Comparison of ENCODE assay signal across 27 cellular contexts in genomic region chr9:125844611-125845010, GRCh38.
DNase-seq lines count a peak whose midpoint lies in the region; ATAC-seq and TF ChIP-seq lines count a peak whose summit lies in the region.
"Had no signal": no experiment of that assay in that cellular context is flagged by ENCODE, and none has a peak within 500 bp of the region (broad histone marks: within the 10 kb centered on the region; RNA-seq: fewer than 3 reads in every experiment).

No MANE protein-coding gene starts in this region.

- ATAC-seq in HG03354 (IDR thresholded peaks at IDR 0.05; ENCODE audit: poor library complexity, severe bottlenecking, unreplicated experiment) (no peak), foreskin keratinocyte (no peak)
- ATAC-seq: activated naive CD8-positive, alpha-beta T cell treated with anti-CD3 and anti-CD28 coated beads, Interleukin-2, amount 50 U/mL, for 24 hours; activated T-cell treated with anti-CD3 and anti-CD28 coated beads, Interleukin-2, amount 50 U/mL, for 72 hours; esophagus mucosa; GM12878; natural killer cell treated with Interleukin-12 subunit alpha and Interleukin-12 subunit beta and Interleukin-15 and Interleukin-18, amount 100 ng/mL, for 72 hours; Right ventricle myocardium inferior had no signal

- dilution Hi-C loops in mammary epithelial cell (cut with HindIII; ENCODE audit: low sequenced_read_pairs), result no loop called here

- H3K27ac ChIP-seq in mammary epithelial cell (ENCODE audit: insufficient read depth, low read depth, low read length), result peak overlapping the region; percentile 54
- H3K27ac ChIP-seq in breast epithelium, result no peak overlapping the region
- H3K27ac ChIP-seq in iPS-18a (ENCODE audit: low read length), result peak overlapping the region; percentile 4
- no peak overlapping the region for H3K27ac ChIP-seq in CD4-positive, alpha-beta memory T cell (ENCODE audit: low read depth, low read length)
- H3K27ac ChIP-seq in foreskin keratinocyte, result no peak overlapping the region
- H3K27ac ChIP-seq: skin epidermis, testis had no signal

- TSS peak; percentile 88 for BruUV-seq in mammary epithelial cell (replicated peaks; lab: Mats Ljungman, UMichigan)

- POLR2A ChIA-PET in CD4-positive, alpha-beta memory T cell (lab: Charles Lee; ENCODE audit: partially characterized antibody), result no interaction called here

- H3K4me3 ChIP-seq in mammary epithelial cell (replicated peaks in 1 of 3; ENCODE audit: insufficient read depth in 1 of 3, low read depth in 2 of 3, low read length in 3 of 3) (peak overlapping the region; percentile 4 to 50 (median 13)), breast epithelium (no peak overlapping the region), iPS-18a (ENCODE audit: low read length) (no peak overlapping the region)
- H3K4me3 ChIP-seq in CD4-positive, alpha-beta memory T cell (ENCODE audit: low read length in 2 of 2), result no peak overlapping the region
- H3K4me3 ChIP-seq: GM12878, lung, skin epidermis, testis had no signal

- TF ChIP-seq CTCF in mammary epithelial cell (conservative IDR thresholded peaks at IDR 0.05 in 1 of 2, IDR thresholded peaks at IDR 0.05 in 1 of 2; ENCODE audit: extremely low read depth in 1 of 2, insufficient read depth in 1 of 2, low read depth in 1 of 2, low read length in 2 of 2), result no peak
- no peak for TF ChIP-seq CTCF in breast epithelium (IDR thresholded peaks at IDR 0.05)
- TF ChIP-seq CTCF in foreskin keratinocyte (conservative IDR thresholded peaks at IDR 0.05), result no peak
- no peak for TF ChIP-seq CTCF in glutamatergic neuron (IDR thresholded peaks at IDR 0.05; ENCODE audit: partially characterized antibody, unreplicated experiment)

- H3K9me3 ChIP-seq in mammary epithelial cell (replicated peaks; ENCODE audit: insufficient read depth, low read length) (no peaks in the 10 kb centered on the region), breast epithelium (no peaks in the 10 kb centered on the region), iPS-18a (ENCODE audit: control insufficient read depth, low read depth, low read length) (no peaks in the 10 kb centered on the region)
- H3K9me3 ChIP-seq in CD4-positive, alpha-beta memory T cell (ENCODE audit: control insufficient read depth in 1 of 2, low read length in 2 of 2), result no peaks in the 10 kb centered on the region
- H3K9me3 ChIP-seq: testis had no signal

- H3K4me1 Mint-ChIP-seq in CD4-positive, alpha-beta memory T cell, result peaks cover 0 to 14% (median 11%) of the 10 kb centered on the region in 4 donors
- H3K4me1 Mint-ChIP-seq in glutamatergic neuron (ENCODE audit: low read depth, unreplicated experiment), result peaks cover 32% of the 10 kb centered on the region

- in situ Hi-C loops in mammary epithelial cell (cut with MboI; ENCODE audit: low sequenced_read_pairs in 2 of 2), result no loop called here

- intact Hi-C loops in mammary epithelial cell (cut with micrococcal nuclease) (loop anchor here (1.0 kb wide), 1 partner anchor 94 kb away; no protein-coding TSS in a partner anchor), breast epithelium (cut with DNase I; ENCODE audit: low total_unique reads) (loop anchor here (5.0 kb wide), 1 partner anchor 388 kb away; no protein-coding TSS in a partner anchor)
- intact Hi-C loops in CD4-positive, alpha-beta memory T cell (cut with micrococcal nuclease), result no loop called here

- WGBS in mammary epithelial cell (ENCODE audit: low coverage, missing lambda C conversion rate), result 0% methylated on average over 2 of the region's 3 CpGs

- peaks cover 65% of the 10 kb centered on the region for H3K79me2 ChIP-seq in mammary epithelial cell (ENCODE audit: insufficient read depth, low read length)

- CTCF ChIA-PET in mammary epithelial cell (lab: Charles Lee; ENCODE audit: low non-redundant PET), result no interaction called here
- CTCF ChIA-PET in CD4-positive, alpha-beta memory T cell (lab: Charles Lee; ENCODE audit: partially characterized antibody), result interaction anchor here (1.9 kb wide), 1 partner anchor 9 kb away, joined by 4 read pairs; no protein-coding TSS in a partner anchor

- no peaks in the 10 kb centered on the region for H3K36me3 ChIP-seq in mammary epithelial cell (ENCODE audit: insufficient read depth, low read length)
- H3K36me3 ChIP-seq in breast epithelium, result no peaks in the 10 kb centered on the region
- H3K36me3 ChIP-seq in iPS-18a (ENCODE audit: control insufficient read depth, low read depth, low read length), result no peaks in the 10 kb centered on the region
- H3K36me3 ChIP-seq in CD4-positive, alpha-beta memory T cell (ENCODE audit: insufficient read depth, low read length), result no peaks in the 10 kb centered on the region

- H3K4me2 ChIP-seq in mammary epithelial cell (ENCODE audit: insufficient read depth, low read depth, low read length), result peak overlapping the region; percentile 98

- H3K27me3 Mint-ChIP-seq in CD4-positive, alpha-beta memory T cell, result no peaks in the 10 kb centered on the region
- H3K27me3 Mint-ChIP-seq in glutamatergic neuron (ENCODE audit: unreplicated experiment), result no peaks in the 10 kb centered on the region
- H3K27me3 Mint-ChIP-seq: activated CD4-positive, alpha-beta memory T cell treated with anti-CD3 and anti-CD28 coated beads for 36 hours; activated naive CD8-positive, alpha-beta T cell treated with anti-CD3 and anti-CD28 coated beads, Interleukin-2, amount 50 U/mL, for 24 hours; CD4-positive, alpha-beta T cell; dendritic cell treated with granulocyte-macrophage colony-stimulating factor and Interleukin-4, amounts not matched to agents 40 ng/mL and 50 ng/mL, for 4 days; natural killer cell treated with Interleukin-12 subunit alpha and Interleukin-12 subunit beta and Interleukin-15 and Interleukin-18, amount 100 ng/mL, for 72 hours; stimulated activated naive CD8-positive, alpha-beta T cell treated with anti-CD3 and anti-CD28 coated beads, Interleukin-15, Interleukin-2, amounts not matched to agents 100 ng/mL and 50 ng/mL, for 24 hours had no signal

- H2AFZ ChIP-seq in mammary epithelial cell (ENCODE audit: low read depth, low read length), result peak overlapping the region; percentile 85

- no peaks in the 10 kb centered on the region for H3K27me3 ChIP-seq in mammary epithelial cell (ENCODE audit: insufficient read depth, low read length)
- no peaks in the 10 kb centered on the region for H3K27me3 ChIP-seq in breast epithelium
- H3K27me3 ChIP-seq in iPS-18a (ENCODE audit: control insufficient read depth, insufficient read depth, low read length), result no peaks in the 10 kb centered on the region
- no peaks in the 10 kb centered on the region for H3K27me3 ChIP-seq in CD4-positive, alpha-beta memory T cell (ENCODE audit: insufficient read depth, low read length)
- H3K27me3 ChIP-seq in foreskin keratinocyte, result no peaks in the 10 kb centered on the region
- H3K27me3 ChIP-seq: testis had no signal

- peak overlapping the region; percentile 58 for H3K9ac ChIP-seq in mammary epithelial cell (ENCODE audit: insufficient read depth, low read length)
- H3K9ac ChIP-seq in iPS-18a (ENCODE audit: low read length), result no peak overlapping the region

- no peak overlapping the region for H3K27ac Mint-ChIP-seq in CD4-positive, alpha-beta memory T cell
- H3K27ac Mint-ChIP-seq in glutamatergic neuron (ENCODE audit: unreplicated experiment), result no peak overlapping the region
- H3K27ac Mint-ChIP-seq: activated CD4-positive, alpha-beta memory T cell treated with anti-CD3 and anti-CD28 coated beads for 36 hours; activated naive CD8-positive, alpha-beta T cell treated with anti-CD3 and anti-CD28 coated beads, Interleukin-2, amount 50 U/mL, for 24 hours; activated T-cell treated with anti-CD3 and anti-CD28 coated beads, Interleukin-2, amount 50 U/mL, for 72 hours; CD4-positive, alpha-beta T cell; dendritic cell treated with granulocyte-macrophage colony-stimulating factor and Interleukin-4, amounts not matched to agents 40 ng/mL and 50 ng/mL, for 4 days; natural killer cell treated with Interleukin-12 subunit alpha and Interleukin-12 subunit beta and Interleukin-15 and Interleukin-18, amount 100 ng/mL, for 72 hours; stimulated activated naive CD8-positive, alpha-beta T cell treated with anti-CD3 and anti-CD28 coated beads, Interleukin-15, Interleukin-2, amounts not matched to agents 100 ng/mL and 50 ng/mL, for 24 hours had no signal

- no peaks in the 10 kb centered on the region for H4K20me1 ChIP-seq in mammary epithelial cell (ENCODE audit: insufficient read depth, low read length)

- no peak for TF ChIP-seq POLR2A in breast epithelium (IDR thresholded peaks at IDR 0.05)

- peaks cover 0 to 2% (median 0%) of the 10 kb centered on the region in 8 donors for H3K9me3 Mint-ChIP-seq in CD4-positive, alpha-beta memory T cell
- H3K9me3 Mint-ChIP-seq in glutamatergic neuron (ENCODE audit: unreplicated experiment), result no peaks in the 10 kb centered on the region
- H3K9me3 Mint-ChIP-seq: activated CD4-positive, alpha-beta memory T cell treated with anti-CD3 and anti-CD28 coated beads for 36 hours; activated naive CD8-positive, alpha-beta T cell treated with anti-CD3 and anti-CD28 coated beads, Interleukin-2, amount 50 U/mL, for 24 hours; activated T-cell treated with anti-CD3 and anti-CD28 coated beads, Interleukin-2, amount 50 U/mL, for 72 hours; CD4-positive, alpha-beta T cell; dendritic cell treated with granulocyte-macrophage colony-stimulating factor and Interleukin-4, amounts not matched to agents 40 ng/mL and 50 ng/mL, for 4 days; natural killer cell treated with Interleukin-12 subunit alpha and Interleukin-12 subunit beta and Interleukin-15 and Interleukin-18, amount 100 ng/mL, for 72 hours; stimulated activated naive CD8-positive, alpha-beta T cell treated with anti-CD3 and anti-CD28 coated beads, Interleukin-15, Interleukin-2, amounts not matched to agents 100 ng/mL and 50 ng/mL, for 24 hours had no signal

- no peak overlapping the region for H3K4me3 Mint-ChIP-seq in CD4-positive, alpha-beta memory T cell
- no peak overlapping the region for H3K4me3 Mint-ChIP-seq in glutamatergic neuron (ENCODE audit: unreplicated experiment)
- H3K4me3 Mint-ChIP-seq: activated CD4-positive, alpha-beta memory T cell treated with anti-CD3 and anti-CD28 coated beads for 36 hours; activated naive CD8-positive, alpha-beta T cell treated with anti-CD3 and anti-CD28 coated beads, Interleukin-2, amount 50 U/mL, for 24 hours; activated T-cell treated with anti-CD3 and anti-CD28 coated beads, Interleukin-2, amount 50 U/mL, for 72 hours; CD4-positive, alpha-beta T cell; dendritic cell treated with granulocyte-macrophage colony-stimulating factor and Interleukin-4, amounts not matched to agents 40 ng/mL and 50 ng/mL, for 4 days; natural killer cell treated with Interleukin-12 subunit alpha and Interleukin-12 subunit beta and Interleukin-15 and Interleukin-18, amount 100 ng/mL, for 72 hours; stimulated activated naive CD8-positive, alpha-beta T cell treated with anti-CD3 and anti-CD28 coated beads, Interleukin-15, Interleukin-2, amounts not matched to agents 100 ng/mL and 50 ng/mL, for 24 hours had no signal

- H3K36me3 Mint-ChIP-seq in CD4-positive, alpha-beta memory T cell, result no peaks in the 10 kb centered on the region
- H3K36me3 Mint-ChIP-seq in glutamatergic neuron (ENCODE audit: unreplicated experiment), result no peaks in the 10 kb centered on the region
- H3K36me3 Mint-ChIP-seq: natural killer cell treated with Interleukin-12 subunit alpha and Interleukin-12 subunit beta and Interleukin-15 and Interleukin-18, amount 100 ng/mL, for 72 hours had no signal

- H3K4me1 ChIP-seq in mammary epithelial cell (ENCODE audit: insufficient read depth, low read length) (peaks cover 14% of the 10 kb centered on the region), breast epithelium (no peaks in the 10 kb centered on the region), iPS-18a (ENCODE audit: control insufficient read depth, low read depth, low read length) (peaks cover 30% of the 10 kb centered on the region), foreskin keratinocyte (no peaks in the 10 kb centered on the region)
- peaks cover 3% of the 10 kb centered on the region for H3K4me1 ChIP-seq in CD4-positive, alpha-beta memory T cell (ENCODE audit: insufficient read depth, low read length)
- H3K4me1 ChIP-seq: testis had no signal

- DNase-seq in mammary epithelial cell, result peak; percentile 49
- DNase-seq in breast epithelium (ENCODE audit: low spot score in 2 of 2), result no peak
- DNase-seq in NCI-H524 treated with DMSO at 0.1 percent for 48 hours (lab: John Stamatoyannopoulos, UW), result peak; percentile 77
- DNase-seq in CD4-positive, alpha-beta memory T cell, result no peak
- no peak for DNase-seq in foreskin keratinocyte
- no peak for DNase-seq in glutamatergic neuron
- DNase-seq: activated CD4-positive, alpha-beta memory T cell treated with anti-CD3 and anti-CD28 coated beads for 36 hours; activated CD4-positive, CD25-positive, alpha-beta regulatory T cell treated with anti-CD3 and anti-CD28 coated beads, Interleukin-2, amount 50 U/mL, for 72 hours; activated naive CD8-positive, alpha-beta T cell treated with anti-CD3 and anti-CD28 coated beads, Interleukin-2, amount 50 U/mL, for 24 hours; activated T-cell treated with anti-CD3 and anti-CD28 coated beads, Interleukin-2, amount 50 U/mL, for 72 hours; CD4-positive, alpha-beta T cell; DMS153; foreskin fibroblast; HCEC 1CT; NCI-H1436 treated with DMSO at 0.1 percent for 48 hours; NCI-H510A treated with DMSO at 0.1 percent for 48 hours; testis had no signal

Comparison
In these comparisons a context has a peak if more than half of its experiments do, and no peak if none do; other contexts are left out.
1. DNase-seq: peak in mammary epithelial cell (single experiment) and NCI-H524 treated with DMSO at 0.1 percent for 48 hours (single experiment); none in breast epithelium (0 of 2), CD4-positive, alpha-beta memory T cell (0 of 5), foreskin keratinocyte (0 of 2) and glutamatergic neuron (single experiment).
2. H3K27ac ChIP-seq: peak in mammary epithelial cell (single experiment) and iPS-18a (single experiment); none in breast epithelium (0 of 2), CD4-positive, alpha-beta memory T cell (single experiment) and foreskin keratinocyte (single experiment).
3. H3K4me3 ChIP-seq: peak in mammary epithelial cell (3 of 3); none in breast epithelium (0 of 3), iPS-18a (single experiment) and CD4-positive, alpha-beta memory T cell (0 of 2).